In the genomic region with DNA sequence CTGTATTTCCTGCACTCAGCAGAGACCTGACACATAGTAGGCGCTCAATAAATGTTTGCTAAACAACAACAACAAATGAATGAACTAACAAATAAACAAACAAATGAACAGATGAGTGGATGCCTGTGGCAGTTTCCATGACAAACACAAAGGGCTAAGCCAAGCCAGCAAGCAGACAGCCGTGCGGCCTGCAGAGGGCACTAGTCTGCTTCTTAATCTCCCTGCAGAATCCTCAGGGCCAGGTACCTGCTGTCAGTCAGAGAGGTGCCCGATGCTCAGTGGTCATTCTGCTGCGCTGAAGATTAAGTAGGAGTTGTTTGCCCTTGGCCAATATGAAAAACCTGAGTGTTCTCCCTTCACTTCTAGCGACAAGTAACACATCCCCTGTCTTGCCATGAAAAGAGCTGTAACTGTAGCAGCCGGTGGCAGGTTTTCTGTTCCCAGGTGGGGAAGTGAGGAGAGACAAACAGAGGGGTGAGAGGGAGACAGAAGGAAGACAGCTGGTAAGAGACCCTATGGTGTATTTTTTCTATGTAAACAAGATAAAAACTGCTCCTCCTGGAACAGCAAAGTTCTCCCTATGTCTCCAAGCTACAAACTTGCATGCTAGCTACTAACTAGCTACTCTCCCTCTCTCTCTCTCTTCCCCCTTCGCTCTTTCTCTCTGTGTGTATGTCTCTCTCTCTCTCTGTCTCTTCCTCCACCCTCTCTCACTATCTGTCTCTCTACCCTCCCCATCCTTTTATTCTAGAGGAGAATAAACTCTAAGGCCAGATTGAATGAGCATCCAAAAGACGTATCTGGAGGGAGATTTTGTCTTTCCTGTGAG, we compare ENCODE assay signal across 8 cellular contexts. TPM values are rescaled to one million over a fixed set of nuclear protein-coding genes. Genes with fewer than 3 reads are reported as not detected.
A peak's percentile ranks its signal among the peaks of the same experiment; 100 is the strongest.
DNase-seq lines count a peak whose midpoint lies in the region; ATAC-seq and TF ChIP-seq lines count a peak whose summit lies in the region.

Gene MC3R, plus strand, starts transcription at position 779 of the 829 bp plus-strand sequence. CDS start 112 bp downstream, outside the sequence.

- H3K4me3 ChIP-seq in cardiac muscle cell (no peak within 1 kb of the TSS), fibroblast of mammary gland (ENCODE audit: control insufficient read depth, low read depth, low read length) (no peak within 1 kb of the TSS)

- intact Hi-C loops in cardiac septum (cut with DNase I) = loop anchor here (5.0 kb wide), 1 partner anchor 94 kb away; no protein-coding TSS in a partner anchor

- peak; percentile 73 for ATAC-seq in HG02973 (IDR thresholded peaks at IDR 0.05; ENCODE audit: unreplicated experiment)
- no peak for ATAC-seq in HG03097 (IDR thresholded peaks at IDR 0.05; ENCODE audit: low FRiP score, unreplicated experiment)

- DNase-seq in cardiac muscle cell (ENCODE audit: low read depth in 1 of 2, low spot score in 1 of 2) = peak; percentile 2 to 55
- no peak for DNase-seq in cardiac septum (ENCODE audit: low spot score)
- peak; percentile 8 for DNase-seq in NCI-H526 treated with DMSO at 0.1 percent for 48 hours (lab: John Stamatoyannopoulos, UW)
- DNase-seq in activated CD8-positive, alpha-beta memory T cell treated with anti-CD3 and anti-CD28 coated beads, Interleukin-2, amount 50 U/mL, for 48 hours = peak; percentile 63
- peak; percentile 40 for DNase-seq in fibroblast of mammary gland (ENCODE audit: low read depth)
- peak; percentile 58 for DNase-seq in pons (ENCODE audit: low spot score)

- H3K4me1 ChIP-seq in cardiac muscle cell (ENCODE audit: low read depth) = no peaks in the 10 kb centered on the region

- H3K36me3 ChIP-seq in cardiac muscle cell = no peaks in the 10 kb centered on the region

- no peaks in the 10 kb centered on the region for H3K27me3 ChIP-seq in cardiac muscle cell

- TF ChIP-seq CTCF in cardiac muscle cell (IDR thresholded peaks at IDR 0.05; ENCODE audit: low read depth, low read length) (peak; percentile 64), fibroblast of mammary gland (conservative IDR thresholded peaks at IDR 0.05; ENCODE audit: control insufficient read depth, insufficient read depth, low read depth, low read length) (peak; percentile 60)

- H3K27ac ChIP-seq in cardiac muscle cell = no peak within 1 kb of the TSS

- H3K9me3 ChIP-seq in cardiac muscle cell (ENCODE audit: low read depth) = no peaks in the 10 kb centered on the region

RNA-seq across cellular contexts. Expression of gene MC3R, which starts in this region (rescaled TPM):
- total RNA-seq in cardiac muscle cell (not detected in 2 replicates), cardiac septum (not detected)
- not detected in 2 replicates for polyA plus RNA-seq in cardiac muscle cell

Comparison
In these comparisons a context has a peak if more than half of its experiments do, and no peak if none do; other contexts are left out.
1. Peak in DNase-seq in cardiac muscle cell; RNA of the gene not detected or under 1 TPM.